In the genomic region with DNA sequence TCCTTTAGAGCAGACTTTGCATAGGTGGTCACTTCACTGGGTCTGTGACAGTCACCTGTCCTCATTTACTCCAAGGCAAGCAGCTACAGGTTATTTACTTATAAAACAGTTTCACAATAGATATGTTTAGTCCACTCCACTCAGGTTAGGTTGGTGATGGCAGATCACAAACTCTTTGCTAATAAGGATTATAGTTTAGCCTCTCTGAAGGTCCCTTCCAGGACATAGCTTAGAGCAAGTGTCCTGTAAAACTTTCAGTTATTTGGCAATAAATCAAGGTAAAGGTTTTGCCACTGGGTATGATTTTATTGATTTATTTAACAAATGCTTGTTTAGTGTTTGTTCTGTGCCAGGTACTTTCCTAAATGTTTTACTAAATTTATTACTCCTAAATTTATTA, we compare ENCODE assay signal across 9 cellular contexts. TPM values are rescaled to one million over a fixed set of nuclear protein-coding genes. Genes with fewer than 3 reads are reported as not detected.
"Had no signal": no experiment of that assay in that cellular context is flagged by ENCODE, and none has a peak within 500 bp of the region (broad histone marks: within the 10 kb centered on the region; RNA-seq: fewer than 3 reads in every experiment).

No MANE protein-coding gene starts in this region.

- DNase-seq: H9, HFFc6, IMR-90, KG1 had no signal

- H3K4me1 Mint-ChIP-seq: GM23338, H9 had no signal

- H3K4me3 Mint-ChIP-seq: GM23338, H9, HFFc6 had no signal

- H3K4me3 ChIP-seq: GM23338, K562 had no signal

- ATAC-seq: GM23338, HCT116, K562 had no signal

- H3K9me3 Mint-ChIP-seq: HFFc6 had no signal

- H3K27ac Mint-ChIP-seq: GM23338, H9, HFFc6 had no signal

RNA-seq across cellular contexts. Expression of gene OR6Q1, which starts 8.8 kb away (rescaled TPM):
- total RNA-seq: GM23338, H1, H9, HFFc6, HT-29, IMR-90, K562 had no signal

RNA-seq across cellular contexts. Expression of gene OR9Q1, which starts 15.9 kb away (rescaled TPM):
- total RNA-seq: GM23338, H1, H9, HFFc6, HT-29, IMR-90, K562 had no signal
